Comparison of ENCODE assay signal across 1 cellular context in the genomic region with DNA sequence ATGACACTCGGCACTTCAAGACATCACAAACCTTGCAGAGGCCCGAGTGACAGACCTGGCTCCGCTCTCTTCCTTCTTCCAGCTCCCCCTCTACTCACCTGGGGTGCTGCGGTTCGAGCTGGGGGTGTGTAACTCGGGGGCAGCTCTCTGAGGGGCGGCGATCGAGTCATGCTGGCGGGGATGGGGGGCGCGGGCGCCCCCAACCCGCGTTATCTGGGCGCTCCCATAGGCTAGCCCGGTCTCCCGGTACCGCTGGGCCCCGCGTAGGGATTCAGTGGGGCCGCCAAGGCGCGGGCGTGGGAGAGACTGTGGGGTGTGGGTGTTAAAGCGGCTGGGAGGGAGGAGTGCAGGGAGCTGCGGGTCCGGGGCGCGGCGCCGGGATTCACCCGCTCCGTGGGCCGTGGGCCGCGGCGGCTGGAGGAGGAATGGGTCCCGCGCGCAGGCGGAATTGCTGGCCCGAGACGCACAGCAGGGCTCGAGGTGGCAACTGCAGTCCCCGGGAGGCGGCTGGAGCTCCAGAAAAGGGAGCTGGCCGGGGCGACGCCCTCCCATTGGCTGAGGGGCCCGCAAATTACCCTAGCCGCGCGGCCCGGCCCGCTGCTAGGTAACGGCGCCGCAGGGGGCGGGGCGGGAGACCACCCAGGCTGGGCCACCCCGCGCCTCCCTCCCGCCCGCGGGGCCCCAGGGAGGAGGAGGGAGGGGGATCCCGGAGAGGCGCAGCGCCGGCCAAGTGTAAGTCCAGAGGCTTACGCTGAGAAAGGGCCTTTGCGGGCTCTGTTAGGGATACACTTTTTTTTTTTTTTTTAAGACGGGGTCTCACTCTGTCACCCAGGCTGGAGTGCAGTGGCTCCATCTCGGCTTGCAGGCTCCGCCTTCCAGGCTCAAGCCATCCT.
TF ChIP-seq lines count a peak whose summit lies in the region.

A gene with protein sequence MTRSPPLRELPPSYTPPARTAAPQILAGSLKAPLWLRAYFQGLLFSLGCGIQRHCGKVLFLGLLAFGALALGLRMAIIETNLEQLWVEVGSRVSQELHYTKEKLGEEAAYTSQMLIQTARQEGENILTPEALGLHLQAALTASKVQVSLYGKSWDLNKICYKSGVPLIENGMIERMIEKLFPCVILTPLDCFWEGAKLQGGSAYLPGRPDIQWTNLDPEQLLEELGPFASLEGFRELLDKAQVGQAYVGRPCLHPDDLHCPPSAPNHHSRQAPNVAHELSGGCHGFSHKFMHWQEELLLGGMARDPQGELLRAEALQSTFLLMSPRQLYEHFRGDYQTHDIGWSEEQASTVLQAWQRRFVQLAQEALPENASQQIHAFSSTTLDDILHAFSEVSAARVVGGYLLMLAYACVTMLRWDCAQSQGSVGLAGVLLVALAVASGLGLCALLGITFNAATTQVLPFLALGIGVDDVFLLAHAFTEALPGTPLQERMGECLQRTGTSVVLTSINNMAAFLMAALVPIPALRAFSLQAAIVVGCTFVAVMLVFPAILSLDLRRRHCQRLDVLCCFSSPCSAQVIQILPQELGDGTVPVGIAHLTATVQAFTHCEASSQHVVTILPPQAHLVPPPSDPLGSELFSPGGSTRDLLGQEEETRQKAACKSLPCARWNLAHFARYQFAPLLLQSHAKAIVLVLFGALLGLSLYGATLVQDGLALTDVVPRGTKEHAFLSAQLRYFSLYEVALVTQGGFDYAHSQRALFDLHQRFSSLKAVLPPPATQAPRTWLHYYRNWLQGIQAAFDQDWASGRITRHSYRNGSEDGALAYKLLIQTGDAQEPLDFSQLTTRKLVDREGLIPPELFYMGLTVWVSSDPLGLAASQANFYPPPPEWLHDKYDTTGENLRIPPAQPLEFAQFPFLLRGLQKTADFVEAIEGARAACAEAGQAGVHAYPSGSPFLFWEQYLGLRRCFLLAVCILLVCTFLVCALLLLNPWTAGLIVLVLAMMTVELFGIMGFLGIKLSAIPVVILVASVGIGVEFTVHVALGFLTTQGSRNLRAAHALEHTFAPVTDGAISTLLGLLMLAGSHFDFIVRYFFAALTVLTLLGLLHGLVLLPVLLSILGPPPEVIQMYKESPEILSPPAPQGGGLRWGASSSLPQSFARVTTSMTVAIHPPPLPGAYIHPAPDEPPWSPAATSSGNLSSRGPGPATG (minus strand): TSS at position 491 of the 893 bp plus-strand sequence. CDS start 321 bp downstream, at position 170.

TF ChIP-seq in K562, 482 proteins besides CTCF, POLR2A, EP300 and RAD21 (continued from another document and continues in another):
- TF ChIP-seq, protein P1, sequence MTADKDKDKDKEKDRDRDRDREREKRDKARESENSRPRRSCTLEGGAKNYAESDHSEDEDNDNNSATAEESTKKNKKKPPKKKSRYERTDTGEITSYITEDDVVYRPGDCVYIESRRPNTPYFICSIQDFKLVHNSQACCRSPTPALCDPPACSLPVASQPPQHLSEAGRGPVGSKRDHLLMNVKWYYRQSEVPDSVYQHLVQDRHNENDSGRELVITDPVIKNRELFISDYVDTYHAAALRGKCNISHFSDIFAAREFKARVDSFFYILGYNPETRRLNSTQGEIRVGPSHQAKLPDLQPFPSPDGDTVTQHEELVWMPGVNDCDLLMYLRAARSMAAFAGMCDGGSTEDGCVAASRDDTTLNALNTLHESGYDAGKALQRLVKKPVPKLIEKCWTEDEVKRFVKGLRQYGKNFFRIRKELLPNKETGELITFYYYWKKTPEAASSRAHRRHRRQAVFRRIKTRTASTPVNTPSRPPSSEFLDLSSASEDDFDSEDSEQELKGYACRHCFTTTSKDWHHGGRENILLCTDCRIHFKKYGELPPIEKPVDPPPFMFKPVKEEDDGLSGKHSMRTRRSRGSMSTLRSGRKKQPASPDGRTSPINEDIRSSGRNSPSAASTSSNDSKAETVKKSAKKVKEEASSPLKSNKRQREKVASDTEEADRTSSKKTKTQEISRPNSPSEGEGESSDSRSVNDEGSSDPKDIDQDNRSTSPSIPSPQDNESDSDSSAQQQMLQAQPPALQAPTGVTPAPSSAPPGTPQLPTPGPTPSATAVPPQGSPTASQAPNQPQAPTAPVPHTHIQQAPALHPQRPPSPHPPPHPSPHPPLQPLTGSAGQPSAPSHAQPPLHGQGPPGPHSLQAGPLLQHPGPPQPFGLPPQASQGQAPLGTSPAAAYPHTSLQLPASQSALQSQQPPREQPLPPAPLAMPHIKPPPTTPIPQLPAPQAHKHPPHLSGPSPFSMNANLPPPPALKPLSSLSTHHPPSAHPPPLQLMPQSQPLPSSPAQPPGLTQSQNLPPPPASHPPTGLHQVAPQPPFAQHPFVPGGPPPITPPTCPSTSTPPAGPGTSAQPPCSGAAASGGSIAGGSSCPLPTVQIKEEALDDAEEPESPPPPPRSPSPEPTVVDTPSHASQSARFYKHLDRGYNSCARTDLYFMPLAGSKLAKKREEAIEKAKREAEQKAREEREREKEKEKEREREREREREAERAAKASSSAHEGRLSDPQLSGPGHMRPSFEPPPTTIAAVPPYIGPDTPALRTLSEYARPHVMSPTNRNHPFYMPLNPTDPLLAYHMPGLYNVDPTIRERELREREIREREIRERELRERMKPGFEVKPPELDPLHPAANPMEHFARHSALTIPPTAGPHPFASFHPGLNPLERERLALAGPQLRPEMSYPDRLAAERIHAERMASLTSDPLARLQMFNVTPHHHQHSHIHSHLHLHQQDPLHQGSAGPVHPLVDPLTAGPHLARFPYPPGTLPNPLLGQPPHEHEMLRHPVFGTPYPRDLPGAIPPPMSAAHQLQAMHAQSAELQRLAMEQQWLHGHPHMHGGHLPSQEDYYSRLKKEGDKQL (CRISPR knock-in tag; IDR thresholded peaks at IDR 0.05; ENCODE audit: borderline replicate concordance) = 0 out of 2 replicates have a peak, but pooled peaks have one; percentile 63
- TF ChIP-seq ETV5 (CRISPR knock-in tag; IDR thresholded peaks at IDR 0.05; ENCODE audit: low read depth) (no peak), SMAD3 (CRISPR knock-in tag; conservative IDR thresholded peaks at IDR 0.05) (no peak), POLR2G (IDR thresholded peaks at IDR 0.05; ENCODE audit: low read depth, low read length) (peak; percentile 86), SAP30 (IDR thresholded peaks at IDR 0.05; ENCODE audit: borderline replicate concordance, insufficient read depth, low read depth, low read length, poor library complexity, severe bottlenecking) (no peak), ZFX (CRISPR knock-in tag; IDR thresholded peaks at IDR 0.05) (peak; percentile 86), ARHGAP35 (IDR thresholded peaks at IDR 0.05; ENCODE audit: partially characterized antibody) (no peak), SUPT5H (IDR thresholded peaks at IDR 0.05) (peak; percentile 39; the same call in 1 of the 2 replicates), NR2C2 (CRISPR knock-in tag; IDR thresholded peaks at IDR 0.05) (no peak), NR2C2 (tag; IDR thresholded peaks at IDR 0.05) (no peak), NRF1 (conservative IDR thresholded peaks at IDR 0.05 in 1 of 2, IDR thresholded peaks at IDR 0.05 in 1 of 2) (peak; percentile 69 to 75), ZKSCAN3 (CRISPR knock-in tag; IDR thresholded peaks at IDR 0.05) (no peak), L3MBTL2 (IDR thresholded peaks at IDR 0.05) (0 out of 2 replicates have a peak, but pooled peaks have one; percentile 59), ZNF274 (IDR thresholded peaks at IDR 0.05; ENCODE audit: borderline replicate concordance, low read depth, low read length) (no peak), ZFPM2 (CRISPR knock-in tag; IDR thresholded peaks at IDR 0.05) (no peak), ZNF76 (CRISPR knock-in tag; IDR thresholded peaks at IDR 0.05; ENCODE audit: borderline replicate concordance) (0 out of 2 replicates have a peak, but pooled peaks have one; percentile 10), GATAD2A (IDR thresholded peaks at IDR 0.05) (0 out of 2 replicates have a peak, but pooled peaks have one; percentile 44), ERF (CRISPR knock-in tag; IDR thresholded peaks at IDR 0.05) (0 out of 2 replicates have a peak, but pooled peaks have one; percentile 21), TOE1 (IDR thresholded peaks at IDR 0.05; ENCODE audit: borderline replicate concordance) (0 out of 2 replicates have a peak, but pooled peaks have one; percentile 14), TOE1 (CRISPR knock-in tag; IDR thresholded peaks at IDR 0.05; ENCODE audit: borderline replicate concordance, low read depth) (no peak), NONO (IDR thresholded peaks at IDR 0.05; ENCODE audit: low read depth in 2 of 2, low read length in 1 of 2) (no peak), HIVEP1 (CRISPR knock-in tag; IDR thresholded peaks at IDR 0.05) (peak; percentile 10; the same call in 1 of the 2 replicates), ASH1L (IDR thresholded peaks at IDR 0.05; ENCODE audit: borderline replicate concordance, low read depth, partially characterized antibody) (no peak), EGR1 (conservative IDR thresholded peaks at IDR 0.05) (peak; percentile 82), ATF7 (IDR thresholded peaks at IDR 0.05) (peak; percentile 39), RBM14 (IDR thresholded peaks at IDR 0.05; ENCODE audit: borderline replicate concordance, insufficient read depth, low read depth, low read length) (no peak), BACH1 (tag; IDR thresholded peaks at IDR 0.05) (no peak), JUNB (CRISPR knock-in tag; conservative IDR thresholded peaks at IDR 0.05) (no peak), MIER1 (IDR thresholded peaks at IDR 0.05; ENCODE audit: low read depth) (no peak)
- TF ChIP-seq, protein P2, sequence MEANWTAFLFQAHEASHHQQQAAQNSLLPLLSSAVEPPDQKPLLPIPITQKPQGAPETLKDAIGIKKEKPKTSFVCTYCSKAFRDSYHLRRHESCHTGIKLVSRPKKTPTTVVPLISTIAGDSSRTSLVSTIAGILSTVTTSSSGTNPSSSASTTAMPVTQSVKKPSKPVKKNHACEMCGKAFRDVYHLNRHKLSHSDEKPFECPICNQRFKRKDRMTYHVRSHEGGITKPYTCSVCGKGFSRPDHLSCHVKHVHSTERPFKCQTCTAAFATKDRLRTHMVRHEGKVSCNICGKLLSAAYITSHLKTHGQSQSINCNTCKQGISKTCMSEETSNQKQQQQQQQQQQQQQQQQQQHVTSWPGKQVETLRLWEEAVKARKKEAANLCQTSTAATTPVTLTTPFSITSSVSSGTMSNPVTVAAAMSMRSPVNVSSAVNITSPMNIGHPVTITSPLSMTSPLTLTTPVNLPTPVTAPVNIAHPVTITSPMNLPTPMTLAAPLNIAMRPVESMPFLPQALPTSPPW (CRISPR knock-in tag; IDR thresholded peaks at IDR 0.05) = peak; percentile 69
- TF ChIP-seq, protein P3, sequence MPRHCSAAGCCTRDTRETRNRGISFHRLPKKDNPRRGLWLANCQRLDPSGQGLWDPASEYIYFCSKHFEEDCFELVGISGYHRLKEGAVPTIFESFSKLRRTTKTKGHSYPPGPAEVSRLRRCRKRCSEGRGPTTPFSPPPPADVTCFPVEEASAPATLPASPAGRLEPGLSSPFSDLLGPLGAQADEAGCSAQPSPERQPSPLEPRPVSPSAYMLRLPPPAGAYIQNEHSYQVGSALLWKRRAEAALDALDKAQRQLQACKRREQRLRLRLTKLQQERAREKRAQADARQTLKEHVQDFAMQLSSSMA (CRISPR knock-in tag; IDR thresholded peaks at IDR 0.05) = 0 out of 2 replicates have a peak, but pooled peaks have one; percentile 41
- TF ChIP-seq, protein P4, sequence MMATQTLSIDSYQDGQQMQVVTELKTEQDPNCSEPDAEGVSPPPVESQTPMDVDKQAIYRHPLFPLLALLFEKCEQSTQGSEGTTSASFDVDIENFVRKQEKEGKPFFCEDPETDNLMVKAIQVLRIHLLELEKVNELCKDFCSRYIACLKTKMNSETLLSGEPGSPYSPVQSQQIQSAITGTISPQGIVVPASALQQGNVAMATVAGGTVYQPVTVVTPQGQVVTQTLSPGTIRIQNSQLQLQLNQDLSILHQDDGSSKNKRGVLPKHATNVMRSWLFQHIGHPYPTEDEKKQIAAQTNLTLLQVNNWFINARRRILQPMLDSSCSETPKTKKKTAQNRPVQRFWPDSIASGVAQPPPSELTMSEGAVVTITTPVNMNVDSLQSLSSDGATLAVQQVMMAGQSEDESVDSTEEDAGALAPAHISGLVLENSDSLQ (IDR thresholded peaks at IDR 0.05) = peak; percentile 84
- TF ChIP-seq, protein P5, sequence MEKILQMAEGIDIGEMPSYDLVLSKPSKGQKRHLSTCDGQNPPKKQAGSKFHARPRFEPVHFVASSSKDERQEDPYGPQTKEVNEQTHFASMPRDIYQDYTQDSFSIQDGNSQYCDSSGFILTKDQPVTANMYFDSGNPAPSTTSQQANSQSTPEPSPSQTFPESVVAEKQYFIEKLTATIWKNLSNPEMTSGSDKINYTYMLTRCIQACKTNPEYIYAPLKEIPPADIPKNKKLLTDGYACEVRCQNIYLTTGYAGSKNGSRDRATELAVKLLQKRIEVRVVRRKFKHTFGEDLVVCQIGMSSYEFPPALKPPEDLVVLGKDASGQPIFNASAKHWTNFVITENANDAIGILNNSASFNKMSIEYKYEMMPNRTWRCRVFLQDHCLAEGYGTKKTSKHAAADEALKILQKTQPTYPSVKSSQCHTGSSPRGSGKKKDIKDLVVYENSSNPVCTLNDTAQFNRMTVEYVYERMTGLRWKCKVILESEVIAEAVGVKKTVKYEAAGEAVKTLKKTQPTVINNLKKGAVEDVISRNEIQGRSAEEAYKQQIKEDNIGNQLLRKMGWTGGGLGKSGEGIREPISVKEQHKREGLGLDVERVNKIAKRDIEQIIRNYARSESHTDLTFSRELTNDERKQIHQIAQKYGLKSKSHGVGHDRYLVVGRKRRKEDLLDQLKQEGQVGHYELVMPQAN (IDR thresholded peaks at IDR 0.05; ENCODE audit: borderline replicate concordance) = peak; percentile 22; the same call in 1 of the 2 replicates
- TF ChIP-seq, protein P6, sequence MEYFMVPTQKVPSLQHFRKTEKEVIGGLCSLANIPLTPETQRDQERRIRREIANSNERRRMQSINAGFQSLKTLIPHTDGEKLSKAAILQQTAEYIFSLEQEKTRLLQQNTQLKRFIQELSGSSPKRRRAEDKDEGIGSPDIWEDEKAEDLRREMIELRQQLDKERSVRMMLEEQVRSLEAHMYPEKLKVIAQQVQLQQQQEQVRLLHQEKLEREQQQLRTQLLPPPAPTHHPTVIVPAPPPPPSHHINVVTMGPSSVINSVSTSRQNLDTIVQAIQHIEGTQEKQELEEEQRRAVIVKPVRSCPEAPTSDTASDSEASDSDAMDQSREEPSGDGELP (CRISPR knock-in tag; IDR thresholded peaks at IDR 0.05; ENCODE audit: borderline replicate concordance) = peak; percentile 71; the same call in 1 of the 2 replicates
- TF ChIP-seq, protein P7, sequence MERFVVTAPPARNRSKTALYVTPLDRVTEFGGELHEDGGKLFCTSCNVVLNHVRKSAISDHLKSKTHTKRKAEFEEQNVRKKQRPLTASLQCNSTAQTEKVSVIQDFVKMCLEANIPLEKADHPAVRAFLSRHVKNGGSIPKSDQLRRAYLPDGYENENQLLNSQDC (CRISPR knock-in tag; IDR thresholded peaks at IDR 0.05) = no peak
